In the genomic region with DNA sequence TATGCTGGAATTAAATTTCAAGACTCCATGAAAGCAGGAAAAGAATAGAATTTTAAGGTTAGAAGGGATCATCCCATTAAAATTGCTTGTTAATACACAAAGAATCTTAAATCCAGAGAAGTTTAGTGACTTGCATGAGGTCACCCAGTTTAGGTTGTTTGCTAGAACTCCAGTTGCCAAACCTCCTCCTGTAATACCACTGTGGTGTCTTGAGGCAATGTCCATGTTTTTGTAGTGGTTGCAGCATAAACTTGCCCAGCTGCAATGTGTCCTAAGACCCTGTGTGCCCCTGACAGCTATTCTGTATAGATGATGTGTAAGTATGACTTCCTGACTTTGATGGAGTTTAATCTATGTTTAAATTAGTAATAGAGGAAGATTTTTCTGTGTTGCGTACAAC, we compare ENCODE assay signal across 33 cellular contexts. TPM values are rescaled to one million over a fixed set of nuclear protein-coding genes. Genes with fewer than 3 reads are reported as not detected.
DNase-seq lines count a peak whose midpoint lies in the region; ATAC-seq and TF ChIP-seq lines count a peak whose summit lies in the region.
"Had no signal": no experiment of that assay in that cellular context is flagged by ENCODE, and none has a peak within 500 bp of the region (broad histone marks: within the 10 kb centered on the region; RNA-seq: fewer than 3 reads in every experiment).

No MANE protein-coding gene starts in this region.

- DNase-seq in AG10803 (ENCODE audit: low read depth) (peak; percentile 21), NB4 (ENCODE audit: low read depth) (peak; percentile 28), fibroblast of gingiva (ENCODE audit: low read depth) (peak; percentile 67), neural progenitor cell (ENCODE audit: low spot score) (no peak), upper lobe of left lung (no peak), WERI-Rb-1 (no peak), GDM1 (lab: John Stamatoyannopoulos, UW) (no peak)
- no peak for DNase-seq in activated effector memory CD4-positive, alpha-beta T cell treated with Interleukin-2 at 50 U/mL for 16 hours
- DNase-seq: ACHN; activated CD4-positive, alpha-beta T cell treated with anti-CD3 and anti-CD28 coated beads for 36 hours; activated CD8-positive, alpha-beta memory T cell treated with anti-CD3 and anti-CD28 coated beads for 24 hours; activated gamma-delta T cell; activated naive CD8-positive, alpha-beta T cell treated with anti-CD3 and anti-CD28 coated beads, Interleukin-2, amount 10 ng/mL, durations not matched to agents 7 days and 5 days; dorsolateral prefrontal cortex; head of caudate nucleus; kidney glomerular epithelial cell; lower lobe of right lung; NCI-H2081; NCI-H345; NCI-H748 treated with DMSO at 0.1 percent for 48 hours; sigmoid colon; SK-N-SH; stimulated activated naive CD8-positive, alpha-beta T cell treated with anti-CD3 and anti-CD28 coated beads, Interleukin-15, Interleukin-2, amounts not matched to agents 100 U/mL and 50 U/mL, for 24 hours had no signal

- WGBS in upper lobe of left lung, 2 donors: 86 to 94% methylated on average over 1 of the region's 1 CpG

- no peak overlapping the region for H3K27ac Mint-ChIP-seq in neural progenitor cell
- H3K27ac Mint-ChIP-seq: activated CD4-positive, alpha-beta T cell treated with anti-CD3 and anti-CD28 coated beads for 36 hours; activated naive CD8-positive, alpha-beta T cell treated with anti-CD3 and anti-CD28 coated beads, Interleukin-2, amount 10 ng/mL, durations not matched to agents 7 days and 5 days; progenitor cell of endocrine pancreas; T-helper 1 cell treated with Interleukin-12 subunit alpha and Interleukin-12 subunit beta and Interleukin-4 antibody, amounts not matched to agents 30 μg/mL and 1 μg/mL, for 36 hours had no signal

- H2AFZ ChIP-seq in neural progenitor cell (replicated peaks): no peak overlapping the region

- H3K9me3 Mint-ChIP-seq in neural progenitor cell: peaks cover 6% of the 10 kb centered on the region

- peaks cover 70% of the 10 kb centered on the region for H4K20me1 ChIP-seq in neural progenitor cell (ENCODE audit: low read depth)

- H3K9me3 ChIP-seq in neural progenitor cell (ENCODE audit: low read depth) (no peaks in the 10 kb centered on the region), upper lobe of left lung (no peaks in the 10 kb centered on the region), WERI-Rb-1 (ENCODE audit: severe bottlenecking) (no peaks in the 10 kb centered on the region)
- H3K9me3 ChIP-seq: HAP-1, lower lobe of right lung, neutrophil, sigmoid colon, SK-N-SH, thoracic aorta had no signal

- H3K27me3 Mint-ChIP-seq in neural progenitor cell (ENCODE audit: insufficient read depth, low read depth): no peaks in the 10 kb centered on the region

- ATAC-seq in upper lobe of left lung (ENCODE audit: low FRiP score in 2 of 2): no peak
- ATAC-seq: activated CD4-positive, alpha-beta T cell treated with anti-CD3 and anti-CD28 coated beads for 36 hours; lower lobe of right lung; stimulated activated naive CD8-positive, alpha-beta T cell treated with anti-CD3 and anti-CD28 coated beads, Interleukin-15, Interleukin-2, amounts not matched to agents 100 U/mL and 50 U/mL, for 24 hours had no signal

- no peak overlapping the region for H3K9ac ChIP-seq in neural progenitor cell
- H3K9ac ChIP-seq: BLaER1 treated with 17β-estradiol and CSF1 and Interleukin-3, amounts not matched to agents 10 nM and 100 nM; SK-N-SH had no signal

- no peaks in the 10 kb centered on the region for H3K27me3 ChIP-seq in neural progenitor cell
- H3K27me3 ChIP-seq in upper lobe of left lung: peaks cover 0 to 8% (median 2%) of the 10 kb centered on the region in 4 donors
- H3K27me3 ChIP-seq in WERI-Rb-1 (ENCODE audit: insufficient read depth, low read depth, severe bottlenecking): no peaks in the 10 kb centered on the region

- H3F3A ChIP-seq in neural progenitor cell (ENCODE audit: low read depth): peaks cover 80% of the 10 kb centered on the region

- H3K4me2 ChIP-seq in neural progenitor cell: peak overlapping the region; percentile 45
- H3K4me2 ChIP-seq: BLaER1 treated with 17β-estradiol and CSF1 and Interleukin-3, amounts not matched to agents 10 nM and 100 nM; SK-N-SH had no signal

- H3K4me1 ChIP-seq in neural progenitor cell (peaks cover 42% of the 10 kb centered on the region), upper lobe of left lung (no peaks in the 10 kb centered on the region)
- H3K4me1 ChIP-seq: lower lobe of right lung, sigmoid colon had no signal

- TF ChIP-seq POLR2A in NB4 (IDR thresholded peaks at IDR 0.05; ENCODE audit: extremely low read depth, insufficient read length) (no peak), upper lobe of left lung (IDR thresholded peaks at IDR 0.05) (no peak)

- peaks cover 47% of the 10 kb centered on the region for H3K4me1 Mint-ChIP-seq in neural progenitor cell
- H3K4me1 Mint-ChIP-seq: activated CD4-positive, alpha-beta T cell treated with anti-CD3 and anti-CD28 coated beads for 36 hours; activated naive CD8-positive, alpha-beta T cell treated with anti-CD3 and anti-CD28 coated beads, Interleukin-2, amount 10 ng/mL, durations not matched to agents 7 days and 5 days had no signal

- TF ChIP-seq EP300 in upper lobe of left lung (IDR thresholded peaks at IDR 0.05): no peak

- H3K79me2 ChIP-seq in neural progenitor cell (ENCODE audit: low read depth): peaks cover 55% of the 10 kb centered on the region

- H3K27ac ChIP-seq in neural progenitor cell (peak overlapping the region; percentile 77), upper lobe of left lung (no peak overlapping the region), WERI-Rb-1 (no peak overlapping the region)
- H3K27ac ChIP-seq: BLaER1 treated with 17β-estradiol and CSF1 and Interleukin-3, amounts not matched to agents 10 nM and 100 nM; dorsolateral prefrontal cortex; lower lobe of right lung; neutrophil; thoracic aorta had no signal

- H3K36me3 Mint-ChIP-seq in neural progenitor cell: peaks cover 71% of the 10 kb centered on the region
- H3K36me3 Mint-ChIP-seq: activated naive CD8-positive, alpha-beta T cell treated with anti-CD3 and anti-CD28 coated beads, Interleukin-2, amount 10 ng/mL, durations not matched to agents 7 days and 5 days had no signal

- H3K4me3 ChIP-seq in AG10803 (ENCODE audit: low read length) (no peak overlapping the region), NB4 (ENCODE audit: low read depth, low read length) (no peak overlapping the region), neural progenitor cell (no peak overlapping the region), upper lobe of left lung (no peak overlapping the region), WERI-Rb-1 (ENCODE audit: low read depth, low read length) (no peak overlapping the region)
- H3K4me3 ChIP-seq: BLaER1 treated with 17β-estradiol and CSF1 and Interleukin-3, amounts not matched to agents 10 nM and 100 nM; dorsolateral prefrontal cortex; HAP-1; lower lobe of right lung; sigmoid colon; thoracic aorta had no signal

- peaks cover 31% of the 10 kb centered on the region for H3K36me3 ChIP-seq in neural progenitor cell
- no peaks in the 10 kb centered on the region for H3K36me3 ChIP-seq in upper lobe of left lung
- no peaks in the 10 kb centered on the region for H3K36me3 ChIP-seq in WERI-Rb-1
- H3K36me3 ChIP-seq: BLaER1 treated with 17β-estradiol and CSF1 and Interleukin-3, amounts not matched to agents 10 nM and 100 nM; HAP-1; lower lobe of right lung; neutrophil; sigmoid colon; thoracic aorta had no signal

- no peak for TF ChIP-seq CTCF in AG10803 (conservative IDR thresholded peaks at IDR 0.05; ENCODE audit: low read length)
- TF ChIP-seq CTCF in NB4 (IDR thresholded peaks at IDR 0.05; ENCODE audit: low read depth, low read length): no peak
- TF ChIP-seq CTCF in neural progenitor cell (IDR thresholded peaks at IDR 0.05): no peak
- TF ChIP-seq CTCF in upper lobe of left lung (IDR thresholded peaks at IDR 0.05): no peak
- no peak for TF ChIP-seq CTCF in WERI-Rb-1 (IDR thresholded peaks at IDR 0.05; ENCODE audit: low read depth, low read length)

- no peak overlapping the region for H3K4me3 Mint-ChIP-seq in neural progenitor cell
- H3K4me3 Mint-ChIP-seq: activated CD4-positive, alpha-beta T cell treated with anti-CD3 and anti-CD28 coated beads for 36 hours; activated naive CD8-positive, alpha-beta T cell treated with anti-CD3 and anti-CD28 coated beads, Interleukin-2, amount 10 ng/mL, durations not matched to agents 7 days and 5 days; T-helper 1 cell treated with Interleukin-12 subunit alpha and Interleukin-12 subunit beta and Interleukin-4 antibody, amounts not matched to agents 30 μg/mL and 1 μg/mL, for 36 hours had no signal

RNA-seq across cellular contexts. Expression of a gene that starts 6.3 kb away (rescaled TPM):
- 86.1 and 123 TPM in 2 replicates for total RNA-seq in neural progenitor cell (ENCODE audit: low replicate concordance)
- total RNA-seq in upper lobe of left lung: 10 to 100 TPM in 2 of 6 donors, 1 to 10 TPM in 2, under 1 TPM in 1, not detected in 1; 0.98 to 45.2 (median 3.2) TPM
- total RNA-seq: activated CD4-positive, alpha-beta T cell treated with anti-CD3 and anti-CD28 coated beads for 36 hours; activated naive CD8-positive, alpha-beta T cell treated with anti-CD3 and anti-CD28 coated beads, Interleukin-2, amount 10 ng/mL, durations not matched to agents 7 days and 5 days; endothelial cell of umbilical vein; fibroblast of villous mesenchyme; G401; IMR-90 had no signal

RNA-seq across cellular contexts. Expression of a gene that starts 22.7 kb away (rescaled TPM):
- 25.1 and 34.6 TPM in 2 replicates for total RNA-seq in neural progenitor cell (ENCODE audit: low replicate concordance)
- not detected for total RNA-seq in upper lobe of left lung
- total RNA-seq: activated naive CD8-positive, alpha-beta T cell treated with anti-CD3 and anti-CD28 coated beads, Interleukin-2, amount 10 ng/mL, durations not matched to agents 7 days and 5 days; endothelial cell of umbilical vein; fibroblast of villous mesenchyme; G401; IMR-90; thoracic aorta had no signal

Comparison
In these comparisons a context has a peak if more than half of its experiments do, and no peak if none do; other contexts are left out.
1. DNase-seq: peak in AG10803 (single experiment), NB4 (single experiment) and fibroblast of gingiva (single experiment); none in neural progenitor cell (single experiment), upper lobe of left lung (0 of 2), WERI-Rb-1 (single experiment), GDM1 (single experiment) and activated effector memory CD4-positive, alpha-beta T cell treated with Interleukin-2 at 50 U/mL for 16 hours (single experiment).
2. RNA of a gene that starts 22.7 kb away (total RNA-seq): 25.1 to 34.6 TPM in neural progenitor cell; not detected in upper lobe of left lung; every median in the first group is over 10 times any median in the second.